Comparison of ENCODE assay signal across 5 cellular contexts in the genomic region with DNA sequence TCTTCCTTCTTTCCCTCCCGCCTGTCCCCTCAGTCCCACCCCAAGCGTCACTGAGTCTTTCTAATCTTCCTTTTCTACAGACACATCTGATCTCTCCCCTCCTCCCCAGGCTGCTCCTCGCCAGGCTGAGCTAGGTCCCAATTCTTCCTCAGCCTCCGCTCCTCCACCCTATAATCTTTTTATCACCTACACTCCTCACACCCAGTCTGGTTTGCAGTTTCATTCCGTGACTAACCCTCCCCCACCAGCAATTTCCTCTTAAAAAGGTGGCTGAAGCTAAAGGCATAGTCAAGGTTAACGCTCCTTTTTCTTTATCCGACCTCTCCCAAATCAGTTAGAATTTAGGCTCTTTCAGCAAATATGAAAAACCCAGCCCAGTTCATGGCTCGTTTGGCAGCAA.
A peak's percentile ranks its signal among the peaks of the same experiment; 100 is the strongest.
DNase-seq lines count a peak whose midpoint lies in the region; ATAC-seq and TF ChIP-seq lines count a peak whose summit lies in the region.
"Not testable (repeated sequence)": the region's sequence is repeated elsewhere in the genome, so short reads cannot be mapped to it uniquely, and the experiment has no call there.

No MANE protein-coding gene starts in this region.

- H3K36me3 Mint-ChIP-seq in WTC11 = peaks cover 12% of the 10 kb centered on the region
- peaks cover 40% of the 10 kb centered on the region for H3K36me3 Mint-ChIP-seq in endodermal cell (ENCODE audit: low read depth)

- H3K27me3 ChIP-seq in endodermal cell (ENCODE audit: control insufficient read depth, insufficient read depth, low read length, poor library complexity, severe bottlenecking); mesendoderm (ENCODE audit: insufficient read depth, low read length, poor library complexity): not testable (repeated sequence)

- H3K27me3 Mint-ChIP-seq in WTC11 (ENCODE audit: low read depth); endodermal cell (ENCODE audit: insufficient read depth): not testable (repeated sequence)

- DNase-seq in NCI-H226 (peak; percentile 29), OCI-M1 (lab: John Stamatoyannopoulos, UW) (peak; percentile 32), endodermal cell (peak; percentile 63), mesendoderm (peak; percentile 71)
- DNase-seq in WTC11 (ENCODE audit: low spot score) = not testable (repeated sequence)

- TF ChIP-seq CTCF in WTC11 (IDR thresholded peaks at IDR 0.05); endodermal cell (conservative IDR thresholded peaks at IDR 0.05): not testable (repeated sequence)

- H3K4me3 Mint-ChIP-seq in WTC11 = not testable (repeated sequence)
- H3K4me3 Mint-ChIP-seq in endodermal cell = peak overlapping the region; percentile 87

- H3K9me3 ChIP-seq in endodermal cell (ENCODE audit: control insufficient read depth, low read length) = peaks cover 10% of the 10 kb centered on the region

- CTCF ChIA-PET in WTC11 (lab: Charles Lee) = not testable (repeated sequence)

- H3K27ac Mint-ChIP-seq in WTC11 (peak overlapping the region; percentile 22; the same call in 1 of the 2 replicates), endodermal cell (peak overlapping the region; percentile 95)

- peaks cover 29% of the 10 kb centered on the region for H3K9me3 Mint-ChIP-seq in WTC11
- not testable (repeated sequence) for H3K9me3 Mint-ChIP-seq in endodermal cell

- peak overlapping the region; percentile 84 for H3K4me3 ChIP-seq in endodermal cell (ENCODE audit: low read length)
- not testable (repeated sequence) for H3K4me3 ChIP-seq in mesendoderm (ENCODE audit: low read length)

- peaks cover 25% of the 10 kb centered on the region for H3K36me3 ChIP-seq in endodermal cell (ENCODE audit: control insufficient read depth, insufficient read depth, low read length)
- not testable (repeated sequence) for H3K36me3 ChIP-seq in mesendoderm (ENCODE audit: control insufficient read depth, insufficient read depth, low read length)

- not testable (repeated sequence) for H3K79me2 ChIP-seq in mesendoderm (ENCODE audit: control insufficient read depth, insufficient read depth, low read length)

- H2BK15ac ChIP-seq in mesendoderm (replicated peaks; ENCODE audit: low read depth) = not testable (repeated sequence)

- not testable (repeated sequence) for H3K56ac ChIP-seq in mesendoderm (ENCODE audit: low read length)

- 45 to 61% methylated on average over 4 to 8 of the region's 8 CpGs for WGBS in endodermal cell (ENCODE audit: insufficient coverage in 1 of 2, insufficient read length in 1 of 2), 2 experiments
- WGBS in mesendoderm (ENCODE audit: extremely low coverage, insufficient coverage, low lambda C conversion rate) = no CpG with 5 or more reads among the region's 8 CpGs

- not testable (repeated sequence) for H3K27ac ChIP-seq in endodermal cell (ENCODE audit: low read depth, low read length)
- H3K27ac ChIP-seq in mesendoderm (ENCODE audit: low read depth, low read length) = peak overlapping the region; percentile 89

- not testable (repeated sequence) for H4K8ac ChIP-seq in mesendoderm (ENCODE audit: low read depth, low read length)

- POLR2A ChIA-PET in WTC11 (lab: Charles Lee) = not testable (repeated sequence)

- not testable (repeated sequence) for H3K79me1 ChIP-seq in mesendoderm (ENCODE audit: low read length)

- H3K23ac ChIP-seq in mesendoderm (ENCODE audit: low read length) = not testable (repeated sequence)

- H3K4me1 Mint-ChIP-seq in WTC11 = peaks cover 71% of the 10 kb centered on the region
- H3K4me1 Mint-ChIP-seq in endodermal cell = peaks cover 64% of the 10 kb centered on the region

- peaks cover 12% of the 10 kb centered on the region for H3K4me1 ChIP-seq in endodermal cell (ENCODE audit: control insufficient read depth, insufficient read depth, low read length)
- H3K4me1 ChIP-seq in mesendoderm (ENCODE audit: control insufficient read depth, low read depth, low read length) = not testable (repeated sequence)

- not testable (repeated sequence) for H2BK120ac ChIP-seq in mesendoderm (ENCODE audit: low read depth, low read length)

- H3K4ac ChIP-seq in mesendoderm (ENCODE audit: low read depth, low read length) = not testable (repeated sequence)

- peak overlapping the region; percentile 81 for H3K9ac ChIP-seq in endodermal cell (ENCODE audit: extremely low read depth, low read length, poor library complexity, severe bottlenecking)
- not testable (repeated sequence) for H3K9ac ChIP-seq in mesendoderm (ENCODE audit: low read length)

- not testable (repeated sequence) for H2AK5ac ChIP-seq in mesendoderm (ENCODE audit: low read length)

- peak overlapping the region; percentile 97 for H3K18ac ChIP-seq in mesendoderm (ENCODE audit: low read length)

- not testable (repeated sequence) for ATAC-seq in WTC11

- not testable (repeated sequence) for H3K4me2 ChIP-seq in mesendoderm (ENCODE audit: low read length)

- H4K5ac ChIP-seq in mesendoderm (ENCODE audit: low read length) = not testable (repeated sequence)

- not testable (repeated sequence) for H2BK5ac ChIP-seq in mesendoderm (ENCODE audit: low read length)
